ENCODE assay signal across 35 cellular contexts in genomic region chr1:244702620-244703019, GRCh38.
"Had no signal": no experiment of that assay in that cellular context is flagged by ENCODE, and none has a peak within 500 bp of the region (broad histone marks: within the 10 kb centered on the region; RNA-seq: fewer than 3 reads in every experiment).

No MANE protein-coding gene starts in this region.

- H3K27me3 ChIP-seq: MG63 had no signal

- H3K9me3 ChIP-seq: MG63 had no signal

- DNase-seq: Karpas-422, Kasumi-1, MG63, MM.1S, MV-4-11, NCI-H1048, NCI-H1092, NCI-H1092 treated with DMSO at 0.1 percent for 48 hours, NCI-H1105, NCI-H1105 treated with DMSO at 0.1 percent for 48 hours, NCI-H1417, NCI-H1417 treated with DMSO at 0.1 percent for 48 hours, NCI-H1436, NCI-H1436 treated with DMSO at 0.1 percent for 48 hours, NCI-H146, NCI-H1694, NCI-H1694 treated with DMSO at 0.1 percent for 48 hours, NCI-H187, NCI-H187 treated with DMSO at 0.1 percent for 48 hours, NCI-H1930, NCI-H2029, NCI-H2029 treated with DMSO at 0.1 percent for 48 hours, NCI-H2081, NCI-H2081 treated with DMSO at 0.1 percent for 48 hours, NCI-H2107, NCI-H2171, NCI-H2171 treated with DMSO at 0.1 percent for 48 hours, NCI-H2227 treated with DMSO at 0.1 percent for 48 hours, NCI-H226, NCI-H345, NCI-H446, NCI-H446 treated with DMSO at 0.1 percent for 48 hours, NCI-H510A, NCI-H510A treated with DMSO at 0.1 percent for 48 hours, NCI-H524 had no signal

- H3K4me3 ChIP-seq: MG63 had no signal
